ENCODE assay signal across 8 cellular contexts in the genomic region with DNA sequence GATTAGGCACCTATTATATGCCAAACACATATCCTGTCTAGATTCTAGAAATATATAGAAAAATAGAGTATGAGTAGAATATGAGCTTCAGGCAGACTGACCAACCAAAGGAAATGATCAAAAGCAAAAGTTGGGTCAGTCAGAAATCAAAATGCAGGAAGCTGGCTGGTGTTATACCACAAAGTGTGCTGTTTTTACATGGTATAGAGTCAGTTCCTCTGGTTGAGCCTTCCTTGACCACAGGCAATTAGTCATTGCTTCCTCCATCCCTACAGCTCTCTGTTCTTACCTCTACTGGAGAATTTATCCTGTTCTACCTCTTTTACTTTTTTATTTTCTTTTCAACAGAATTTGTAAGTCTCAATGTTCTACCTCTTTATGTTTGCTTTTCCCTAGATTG.
A peak's percentile ranks its signal among the peaks of the same experiment; 100 is the strongest.
DNase-seq lines count a peak whose midpoint lies in the region; ATAC-seq and TF ChIP-seq lines count a peak whose summit lies in the region.

No MANE protein-coding gene starts in this region.

- H3K4me3 ChIP-seq in mammary epithelial cell (replicated peaks in 1 of 3; ENCODE audit: insufficient read depth in 1 of 3, low read depth in 2 of 3, low read length in 3 of 3) (no peak overlapping the region), esophagus muscularis mucosa (no peak overlapping the region)

- CTCF ChIA-PET in mammary epithelial cell (lab: Charles Lee; ENCODE audit: low non-redundant PET), result no interaction called here

- TF ChIP-seq CTCF in mammary epithelial cell (conservative IDR thresholded peaks at IDR 0.05 in 1 of 2, IDR thresholded peaks at IDR 0.05 in 1 of 2; ENCODE audit: extremely low read depth in 1 of 2, insufficient read depth in 1 of 2, low read depth in 1 of 2, low read length in 2 of 2) (no peak), esophagus muscularis mucosa (IDR thresholded peaks at IDR 0.05) (no peak)

- H3K9me3 ChIP-seq in mammary epithelial cell (replicated peaks; ENCODE audit: insufficient read depth, low read length), result no peaks in the 10 kb centered on the region
- H3K9me3 ChIP-seq in esophagus muscularis mucosa, result no peaks in the 10 kb centered on the region

- H3K9ac ChIP-seq in mammary epithelial cell (ENCODE audit: insufficient read depth, low read length), result no peak overlapping the region

- DNase-seq in ELR (ENCODE audit: low read depth) (peak; percentile 86), mammary epithelial cell (peak; percentile 68), DMS153 (lab: John Stamatoyannopoulos, UW) (no peak), esophagus muscularis mucosa (ENCODE audit: extremely low spot score) (no peak), DMS53 (lab: John Stamatoyannopoulos, UW) (no peak), retina (no peak)

- dilution Hi-C loops in mammary epithelial cell (cut with HindIII; ENCODE audit: low sequenced_read_pairs), result no loop called here

- no TSS peak for BruUV-seq in mammary epithelial cell (replicated peaks; lab: Mats Ljungman, UMichigan)

- H3K4me2 ChIP-seq in mammary epithelial cell (ENCODE audit: insufficient read depth, low read depth, low read length), result peak overlapping the region; percentile 46

- ATAC-seq in GM21367 (IDR thresholded peaks at IDR 0.05; ENCODE audit: unreplicated experiment) (peak; percentile 78), HG03469 (IDR thresholded peaks at IDR 0.05; ENCODE audit: unreplicated experiment) (peak; percentile 55)

- intact Hi-C loops in mammary epithelial cell (cut with micrococcal nuclease) (no loop called here), esophagus muscularis mucosa (cut with DNase I) (no loop called here)

- TF ChIP-seq POLR2A in esophagus muscularis mucosa (IDR thresholded peaks at IDR 0.05; ENCODE audit: low read depth), result no peak

- in situ Hi-C loops in mammary epithelial cell (cut with MboI; ENCODE audit: low sequenced_read_pairs in 2 of 2), result no loop called here

- TF ChIP-seq EP300 in esophagus muscularis mucosa (IDR thresholded peaks at IDR 0.05), result no peak

- H3K27me3 ChIP-seq in mammary epithelial cell (ENCODE audit: insufficient read depth, low read length) (no peaks in the 10 kb centered on the region), esophagus muscularis mucosa (no peaks in the 10 kb centered on the region)

- H4K20me1 ChIP-seq in mammary epithelial cell (ENCODE audit: insufficient read depth, low read length), result no peaks in the 10 kb centered on the region

- no peak overlapping the region for H2AFZ ChIP-seq in mammary epithelial cell (ENCODE audit: low read depth, low read length)

- no peaks in the 10 kb centered on the region for H3K79me2 ChIP-seq in mammary epithelial cell (ENCODE audit: insufficient read depth, low read length)

- H3K27ac ChIP-seq in mammary epithelial cell (ENCODE audit: insufficient read depth, low read depth, low read length) (no peak overlapping the region), esophagus muscularis mucosa (replicated peaks in 1 of 4) (no peak overlapping the region)

- H3K36me3 ChIP-seq in mammary epithelial cell (ENCODE audit: insufficient read depth, low read length) (no peaks in the 10 kb centered on the region), esophagus muscularis mucosa (no peaks in the 10 kb centered on the region)

- peaks cover 11% of the 10 kb centered on the region for H3K4me1 ChIP-seq in mammary epithelial cell (ENCODE audit: insufficient read depth, low read length)
- peaks cover 3 to 17% (median 11%) of the 10 kb centered on the region in 4 donors for H3K4me1 ChIP-seq in esophagus muscularis mucosa

Comparison
In these comparisons a context has a peak if more than half of its experiments do, and no peak if none do; other contexts are left out.
1. DNase-seq: peak in ELR (single experiment) and mammary epithelial cell (single experiment); none in DMS153 (single experiment), esophagus muscularis mucosa (single experiment), DMS53 (single experiment) and retina (single experiment).